Comparison of ENCODE assay signal across 9 cellular contexts in genomic region chr3:58013973-58014649, GRCh38. TPM values are rescaled to one million over a fixed set of nuclear protein-coding genes. Genes with fewer than 3 reads are reported as not detected.
DNase-seq lines count a peak whose midpoint lies in the region; ATAC-seq and TF ChIP-seq lines count a peak whose summit lies in the region.
"Had no signal": no experiment of that assay in that cellular context is flagged by ENCODE, and none has a peak within 500 bp of the region (broad histone marks: within the 10 kb centered on the region; RNA-seq: fewer than 3 reads in every experiment).

No MANE protein-coding gene starts in this region.

- no peaks in the 10 kb centered on the region for H3K9me3 Mint-ChIP-seq in natural killer cell treated with Interleukin-12 subunit alpha and Interleukin-12 subunit beta and Interleukin-15 and Interleukin-18, amount 100 ng/mL, for 72 hours

- 66 to 69% methylated on average over 10 of the region's 10 CpGs for WGBS in heart right ventricle, 2 donors

- H3K27me3 ChIP-seq in heart right ventricle (no peaks in the 10 kb centered on the region), gastrocnemius medialis (peaks cover 7 to 13% (median 12%) of the 10 kb centered on the region in 3 donors)

- H3K9me3 ChIP-seq in heart right ventricle (no peaks in the 10 kb centered on the region), gastrocnemius medialis (no peaks in the 10 kb centered on the region)
- H3K9me3 ChIP-seq: mucosa of descending colon had no signal

- no peak for TF ChIP-seq POLR2A in gastrocnemius medialis (IDR thresholded peaks at IDR 0.05)

- no peaks in the 10 kb centered on the region for H3K27me3 Mint-ChIP-seq in natural killer cell treated with Interleukin-12 subunit alpha and Interleukin-12 subunit beta and Interleukin-15 and Interleukin-18, amount 100 ng/mL, for 72 hours

- TF ChIP-seq CTCF in heart right ventricle (IDR thresholded peaks at IDR 0.05), result no peak
- TF ChIP-seq CTCF in gastrocnemius medialis (IDR thresholded peaks at IDR 0.05 in 4 of 5, conservative IDR thresholded peaks at IDR 0.05 in 1 of 5), result no peak

- H3K27ac ChIP-seq in heart right ventricle, result peak overlapping the region in 3 of 10 donors; percentile 11 to 63 (median 57)
- peak overlapping the region; percentile 3 to 57 (median 39) for H3K27ac ChIP-seq in gastrocnemius medialis

- in situ Hi-C loops in gastrocnemius medialis (cut with MboI; ENCODE audit: low sequenced_read_pairs in 4 of 4), result no loop called here

- H3K4me1 ChIP-seq in heart right ventricle (peaks cover 2 to 96% (median 54%) of the 10 kb centered on the region in 9 donors), gastrocnemius medialis (peaks cover 7% of the 10 kb centered on the region in 2 donors)

- ATAC-seq in heart right ventricle (peak; percentile 20 to 75 (median 34)), gastrocnemius medialis (peak in 1 of 2 donors; percentile 65), GM21423 (IDR thresholded peaks at IDR 0.05; ENCODE audit: unreplicated experiment) (no peak), HG03520 (IDR thresholded peaks at IDR 0.05; ENCODE audit: unreplicated experiment) (no peak)
- ATAC-seq in natural killer cell treated with Interleukin-12 subunit alpha and Interleukin-12 subunit beta and Interleukin-15 and Interleukin-18, amount 100 ng/mL, for 72 hours, result no peak
- ATAC-seq: mucosa of descending colon had no signal

- H3K4me1 Mint-ChIP-seq in natural killer cell treated with Interleukin-12 subunit alpha and Interleukin-12 subunit beta and Interleukin-15 and Interleukin-18, amount 100 ng/mL, for 72 hours (ENCODE audit: low read depth in 2 of 2), result peaks cover 15 to 21% of the 10 kb centered on the region in 2 donors

- no peak overlapping the region for H3K4me3 Mint-ChIP-seq in natural killer cell treated with Interleukin-12 subunit alpha and Interleukin-12 subunit beta and Interleukin-15 and Interleukin-18, amount 100 ng/mL, for 72 hours

- intact Hi-C loops in heart right ventricle (cut with DNase I) (loop anchor here in 4 of 10 donors (5.0 kb wide), 3 partner anchors 33 to 153 kb away; no protein-coding TSS in a partner anchor), gastrocnemius medialis (cut with DNase I; ENCODE audit: low total_unique reads) (no loop called here)

- DNase-seq in ELF-1 (ENCODE audit: low read depth, low spot score) (peak; percentile 96), amniotic epithelial cell (ENCODE audit: low read depth) (peak; percentile 74), heart right ventricle (peak; percentile 31), gastrocnemius medialis (peak in 1 of 2 donors; percentile 35), SHP77 (lab: John Stamatoyannopoulos, UW) (no peak)
- DNase-seq in natural killer cell treated with Interleukin-12 subunit alpha and Interleukin-12 subunit beta and Interleukin-15 and Interleukin-18, amount 100 ng/mL, for 72 hours (ENCODE audit: low spot score), result no peak
- DNase-seq: mucosa of descending colon had no signal

- no peak overlapping the region for H3K27ac Mint-ChIP-seq in natural killer cell treated with Interleukin-12 subunit alpha and Interleukin-12 subunit beta and Interleukin-15 and Interleukin-18, amount 100 ng/mL, for 72 hours

- H3K4me3 ChIP-seq in heart right ventricle (no peak overlapping the region), gastrocnemius medialis (no peak overlapping the region)
- H3K4me3 ChIP-seq: mucosa of descending colon had no signal

- H3K36me3 Mint-ChIP-seq in natural killer cell treated with Interleukin-12 subunit alpha and Interleukin-12 subunit beta and Interleukin-15 and Interleukin-18, amount 100 ng/mL, for 72 hours, result no peaks in the 10 kb centered on the region

- H3K36me3 ChIP-seq in heart right ventricle, result no peaks in the 10 kb centered on the region
- H3K36me3 ChIP-seq in gastrocnemius medialis, result no peaks in the 10 kb centered on the region

RNA-seq across cellular contexts. Expression of gene FLNB, which starts 5.9 kb away (rescaled TPM):
- total RNA-seq in heart right ventricle, result 10 to 100 TPM; 27.4 to 61.8 (median 38.6) TPM
- polyA plus RNA-seq in heart right ventricle, result 10 to 100 TPM; 35.0 to 65.3 TPM
- total RNA-seq in gastrocnemius medialis, result 10 to 100 TPM; 10.9 to 21.5 (median 12.0) TPM
- 10 to 100 TPM in 1 of 2 donors, 1 to 10 TPM in 1; 5.9 to 15.4 TPM for total RNA-seq in natural killer cell treated with Interleukin-12 subunit alpha and Interleukin-12 subunit beta and Interleukin-15 and Interleukin-18, amount 100 ng/mL, for 72 hours

Comparison
In these comparisons a context has a peak if more than half of its experiments do, and no peak if none do; other contexts are left out.
1. DNase-seq: peak in ELF-1 (single experiment), amniotic epithelial cell (single experiment) and heart right ventricle (2 of 2); none in natural killer cell treated with Interleukin-12 subunit alpha and Interleukin-12 subunit beta and Interleukin-15 and Interleukin-18, amount 100 ng/mL, for 72 hours (single experiment) and SHP77 (0 of 2).
2. ATAC-seq: peak in heart right ventricle (8 of 8); none in natural killer cell treated with Interleukin-12 subunit alpha and Interleukin-12 subunit beta and Interleukin-15 and Interleukin-18, amount 100 ng/mL, for 72 hours (0 of 2), GM21423 (single experiment) and HG03520 (single experiment).